24 cellular contexts compared by ENCODE assay signal in the genomic region with DNA sequence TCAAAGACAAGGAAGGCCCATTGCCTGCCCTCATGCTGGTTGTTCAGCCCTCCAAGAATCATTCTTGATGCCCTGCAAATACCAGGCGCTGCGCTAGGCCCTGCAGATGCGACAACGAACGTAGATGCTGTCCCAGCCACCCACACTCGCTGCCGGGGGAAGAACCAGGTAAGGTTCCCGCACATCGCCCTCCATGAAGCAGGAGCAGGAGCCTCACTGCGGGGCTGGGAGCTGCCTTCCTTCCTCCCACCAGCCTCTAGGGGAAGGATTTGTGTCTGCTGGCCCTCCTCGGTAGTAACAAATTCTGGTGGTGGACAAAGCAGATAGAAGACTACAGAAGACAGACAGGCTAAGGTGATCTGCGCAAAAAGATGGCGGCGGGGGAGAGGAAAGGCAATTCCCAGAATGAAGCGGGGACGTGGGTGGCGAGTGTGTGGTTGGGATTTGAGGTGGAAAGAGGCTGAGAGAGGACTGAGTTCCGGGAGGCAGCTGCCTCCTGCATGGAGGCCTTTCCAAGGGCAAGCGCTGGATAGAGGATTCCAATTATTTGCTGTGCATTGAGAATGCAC. TPM values are rescaled to one million over a fixed set of nuclear protein-coding genes. Genes with fewer than 3 reads are reported as not detected.
DNase-seq lines count a peak whose midpoint lies in the region; ATAC-seq and TF ChIP-seq lines count a peak whose summit lies in the region.
"Had no signal": no experiment of that assay in that cellular context is flagged by ENCODE, and none has a peak within 500 bp of the region (broad histone marks: within the 10 kb centered on the region; RNA-seq: fewer than 3 reads in every experiment).

No MANE protein-coding gene starts in this region.

- no peak for ATAC-seq in activated naive CD8-positive, alpha-beta T cell treated with anti-CD3 and anti-CD28 coated beads, Interleukin-2, amount 50 U/mL, for 24 hours
- no peak for ATAC-seq in stimulated activated memory B cell treated with anti-CD40 and anti-IgM and Interleukin-4, amounts not matched to agents 10 μg/mL and 1 μg/mL and 100 μg/mL, for 72 hours
- no peak for ATAC-seq in sciatic nerve

- H3K4me3 Mint-ChIP-seq in activated naive CD4-positive, alpha-beta T cell treated with anti-CD3 and anti-CD28 coated beads, Interleukin-2, amount 50 U/mL, for 24 hours: no peak overlapping the region
- H3K4me3 Mint-ChIP-seq in activated naive CD8-positive, alpha-beta T cell treated with anti-CD3 and anti-CD28 coated beads, Interleukin-2, amount 50 U/mL, for 24 hours: peak overlapping the region; percentile 66
- H3K4me3 Mint-ChIP-seq in stimulated activated memory B cell treated with anti-CD40 and anti-IgM and Interleukin-4, amounts not matched to agents 10 μg/mL and 1 μg/mL and 100 μg/mL, for 72 hours: peak overlapping the region; percentile 82

- no peaks in the 10 kb centered on the region for H3K36me3 Mint-ChIP-seq in activated naive CD4-positive, alpha-beta T cell treated with anti-CD3 and anti-CD28 coated beads, Interleukin-2, amount 50 U/mL, for 24 hours
- H3K36me3 Mint-ChIP-seq in activated naive CD8-positive, alpha-beta T cell treated with anti-CD3 and anti-CD28 coated beads, Interleukin-2, amount 50 U/mL, for 24 hours (ENCODE audit: low read depth): no peaks in the 10 kb centered on the region
- H3K36me3 Mint-ChIP-seq in stimulated activated memory B cell treated with anti-CD40 and anti-IgM and Interleukin-4, amounts not matched to agents 10 μg/mL and 1 μg/mL and 100 μg/mL, for 72 hours: peaks cover 13% of the 10 kb centered on the region

- DNase-seq in activated naive CD4-positive, alpha-beta T cell treated with Interleukin-2 at 50 U/mL for 16 hours: no peak
- DNase-seq in activated naive CD8-positive, alpha-beta T cell treated with anti-CD3 and anti-CD28 coated beads, Interleukin-2, amount 50 U/mL, for 24 hours: no peak
- DNase-seq in DMS53 (lab: John Stamatoyannopoulos, UW) (no peak), sciatic nerve (ENCODE audit: low spot score) (no peak), EL (no peak)
- DNase-seq: ACHN, Caco-2, cortex of kidney, HCEC 1CT, KG1, kidney glomerular epithelial cell, NCI-H146, NCI-H2171 treated with DMSO at 0.1 percent for 48 hours, NCI-H69, nucleus accumbens, OCI-M1, T1000, transverse colon had no signal

- no peaks in the 10 kb centered on the region for H3K9me3 Mint-ChIP-seq in activated naive CD4-positive, alpha-beta T cell treated with anti-CD3 and anti-CD28 coated beads, Interleukin-2, amount 50 U/mL, for 24 hours
- H3K9me3 Mint-ChIP-seq in activated naive CD8-positive, alpha-beta T cell treated with anti-CD3 and anti-CD28 coated beads, Interleukin-2, amount 50 U/mL, for 24 hours: no peaks in the 10 kb centered on the region
- H3K9me3 Mint-ChIP-seq in stimulated activated memory B cell treated with anti-CD40 and anti-IgM and Interleukin-4, amounts not matched to agents 10 μg/mL and 1 μg/mL and 100 μg/mL, for 72 hours: no peaks in the 10 kb centered on the region

- peak overlapping the region; percentile 23 for H3K27ac Mint-ChIP-seq in activated naive CD4-positive, alpha-beta T cell treated with anti-CD3 and anti-CD28 coated beads, Interleukin-2, amount 50 U/mL, for 24 hours
- peak overlapping the region; percentile 67 for H3K27ac Mint-ChIP-seq in activated naive CD8-positive, alpha-beta T cell treated with anti-CD3 and anti-CD28 coated beads, Interleukin-2, amount 50 U/mL, for 24 hours
- peak overlapping the region; percentile 93 for H3K27ac Mint-ChIP-seq in stimulated activated memory B cell treated with anti-CD40 and anti-IgM and Interleukin-4, amounts not matched to agents 10 μg/mL and 1 μg/mL and 100 μg/mL, for 72 hours

- intact Hi-C loops in sciatic nerve (cut with DNase I): no loop called here

- H3K27me3 Mint-ChIP-seq in activated naive CD4-positive, alpha-beta T cell treated with anti-CD3 and anti-CD28 coated beads, Interleukin-2, amount 50 U/mL, for 24 hours: peaks cover 1% of the 10 kb centered on the region
- peaks cover 11% of the 10 kb centered on the region for H3K27me3 Mint-ChIP-seq in activated naive CD8-positive, alpha-beta T cell treated with anti-CD3 and anti-CD28 coated beads, Interleukin-2, amount 50 U/mL, for 24 hours
- peaks cover 14% of the 10 kb centered on the region for H3K27me3 Mint-ChIP-seq in stimulated activated memory B cell treated with anti-CD40 and anti-IgM and Interleukin-4, amounts not matched to agents 10 μg/mL and 1 μg/mL and 100 μg/mL, for 72 hours

- peaks cover 9% of the 10 kb centered on the region for H3K4me1 Mint-ChIP-seq in activated naive CD4-positive, alpha-beta T cell treated with anti-CD3 and anti-CD28 coated beads, Interleukin-2, amount 50 U/mL, for 24 hours
- H3K4me1 Mint-ChIP-seq in activated naive CD8-positive, alpha-beta T cell treated with anti-CD3 and anti-CD28 coated beads, Interleukin-2, amount 50 U/mL, for 24 hours: peaks cover 46% of the 10 kb centered on the region
- H3K4me1 Mint-ChIP-seq in stimulated activated memory B cell treated with anti-CD40 and anti-IgM and Interleukin-4, amounts not matched to agents 10 μg/mL and 1 μg/mL and 100 μg/mL, for 72 hours: peaks cover 57% of the 10 kb centered on the region

- TF ChIP-seq POLR2A in GM15510 (IDR thresholded peaks at IDR 0.05; ENCODE audit: borderline replicate concordance, extremely low read depth, insufficient read length): peak; percentile 11

RNA-seq across cellular contexts. Expression of gene GPR55, which starts 19.8 kb away (rescaled TPM):
- 0.18 TPM for total RNA-seq in sciatic nerve
- total RNA-seq: Caco-2, HT-29, lung microvascular endothelial cell, smooth muscle cell had no signal

RNA-seq across cellular contexts. Expression of gene SPATA3, which starts 51.0 kb away (rescaled TPM):
- not detected for total RNA-seq in sciatic nerve
- total RNA-seq: Caco-2, HT-29, lung microvascular endothelial cell, smooth muscle cell, transverse colon had no signal

Comparison
In these comparisons a context has a peak if more than half of its experiments do, and no peak if none do; other contexts are left out.
1. H3K27ac Mint-ChIP-seq: peak in every context shown above with its lines; median percentile 93 in stimulated activated memory B cell treated with anti-CD40 and anti-IgM and Interleukin-4, amounts not matched to agents 10 μg/mL and 1 μg/mL and 100 μg/mL, for 72 hours; 67 in activated naive CD8-positive, alpha-beta T cell treated with anti-CD3 and anti-CD28 coated beads, Interleukin-2, amount 50 U/mL, for 24 hours; 23 in activated naive CD4-positive, alpha-beta T cell treated with anti-CD3 and anti-CD28 coated beads, Interleukin-2, amount 50 U/mL, for 24 hours.